29 cellular contexts compared by ENCODE assay signal in genomic region chr5:108508976-108509375, GRCh38.
DNase-seq lines count a peak whose midpoint lies in the region; ATAC-seq and TF ChIP-seq lines count a peak whose summit lies in the region.
"Had no signal": no experiment of that assay in that cellular context is flagged by ENCODE, and none has a peak within 500 bp of the region (broad histone marks: within the 10 kb centered on the region; RNA-seq: fewer than 3 reads in every experiment).

No MANE protein-coding gene starts in this region.

- H3K36me3 ChIP-seq in SK-N-SH (replicated peaks in 1 of 2; ENCODE audit: control insufficient read depth in 1 of 2, insufficient read depth in 2 of 2, low read length in 1 of 2): no peaks in the 10 kb centered on the region
- H3K36me3 ChIP-seq: BE2C; BLaER1; BLaER1 treated with 17β-estradiol and CSF1 and Interleukin-3, amounts not matched to agents 10 nM and 100 nM had no signal

- no peak overlapping the region for H3K9ac ChIP-seq in SK-N-SH
- H3K9ac ChIP-seq: BLaER1; BLaER1 treated with 17β-estradiol and CSF1 and Interleukin-3, amounts not matched to agents 10 nM and 100 nM had no signal

- H3K4me1 ChIP-seq in SK-N-SH (ENCODE audit: control insufficient read depth in 1 of 2, insufficient read depth in 2 of 2, low read depth in 1 of 2, low read length in 1 of 2): no peaks in the 10 kb centered on the region
- H3K4me1 ChIP-seq: A549; BE2C; BLaER1; BLaER1 treated with 17β-estradiol and CSF1 and Interleukin-3, amounts not matched to agents 10 nM and 100 nM; Caco-2 had no signal

- no peak for TF ChIP-seq RAD21 in SK-N-SH (IDR thresholded peaks at IDR 0.05; ENCODE audit: low read length)

- H3K9me2 ChIP-seq in SK-N-SH: no peaks in the 10 kb centered on the region

- CTCF ChIA-PET in SK-N-SH (lab: Yijun Ruan, JAX): interaction anchor here (1.3 kb wide), 2 partner anchors 14 to 27 kb away, joined by 3 to 5 read pairs; no protein-coding TSS in a partner anchor

- WGBS in SK-N-SH (ENCODE audit: low lambda C conversion rate): 50% methylated on average over 3 of the region's 3 CpGs

- DNase-seq in SK-N-SH (no peak), caudate nucleus (lab: John Stamatoyannopoulos, UW) (no peak), GM19238 (ENCODE audit: insufficient read length, low spot score) (no peak)
- DNase-seq: 8988T; ACHN; AML-193; BE2C; C1 segment of cervical spinal cord; Caco-2; Calu3; CD4-positive, alpha-beta memory T cell; CD4-positive, alpha-beta T cell; CD4-positive, CD25-positive, alpha-beta regulatory T cell; CD8-positive, alpha-beta memory T cell; CD8-positive, alpha-beta T cell; COR-L47; DMS 273 treated with DMSO at 0.1 percent for 48 hours; DMS153; DMS53; DMS79; DMS79 treated with DMSO at 0.1 percent for 48 hours; DND-41; EL had no signal

- H2AFZ ChIP-seq in SK-N-SH (ENCODE audit: low read depth): no peak overlapping the region

- H3K4me2 ChIP-seq in SK-N-SH: no peak overlapping the region
- H3K4me2 ChIP-seq: A549; BLaER1; BLaER1 treated with 17β-estradiol and CSF1 and Interleukin-3, amounts not matched to agents 10 nM and 100 nM had no signal

- no peak overlapping the region for H3K4me3 ChIP-seq in SK-N-SH (ENCODE audit: low read depth in 2 of 2, low read length in 1 of 2)
- H3K4me3 ChIP-seq: A549; BLaER1; BLaER1 treated with 17β-estradiol and CSF1 and Interleukin-3, amounts not matched to agents 10 nM and 100 nM had no signal

- H3F3A ChIP-seq in SK-N-SH (replicated peaks; ENCODE audit: insufficient read depth): no peaks in the 10 kb centered on the region

- no peaks in the 10 kb centered on the region for H3K9me3 ChIP-seq in SK-N-SH
- H3K9me3 ChIP-seq: A549; BE2C; BLaER1; BLaER1 treated with 17β-estradiol and CSF1 and Interleukin-3, amounts not matched to agents 10 nM and 100 nM; Caco-2 had no signal

- TF ChIP-seq EP300 in SK-N-SH (IDR thresholded peaks at IDR 0.05; ENCODE audit: borderline replicate concordance in 1 of 2, low read depth in 1 of 2, low read length in 1 of 2): no peak

- H3K27me3 ChIP-seq in SK-N-SH (ENCODE audit: insufficient read depth): no peaks in the 10 kb centered on the region
- H3K27me3 ChIP-seq: BE2C; BLaER1; BLaER1 treated with 17β-estradiol and CSF1 and Interleukin-3, amounts not matched to agents 10 nM and 100 nM had no signal

- H3K27ac ChIP-seq in SK-N-SH (ENCODE audit: low read depth in 2 of 2, low read length in 1 of 2): no peak overlapping the region
- peak overlapping the region; percentile 56 for H3K27ac ChIP-seq in caudate nucleus (ENCODE audit: low read depth, low read length)
- H3K27ac ChIP-seq: 22Rv1; A549; BLaER1; BLaER1 treated with 17β-estradiol and CSF1 and Interleukin-3, amounts not matched to agents 10 nM and 100 nM; C4-2B had no signal

- H4K20me1 ChIP-seq in SK-N-SH (ENCODE audit: insufficient read depth): no peaks in the 10 kb centered on the region
- H4K20me1 ChIP-seq: BLaER1; BLaER1 treated with 17β-estradiol and CSF1 and Interleukin-3, amounts not matched to agents 10 nM and 100 nM had no signal

- no peak for TF ChIP-seq CTCF in SK-N-SH (IDR thresholded peaks at IDR 0.05)

- POLR2A ChIA-PET in SK-N-SH (lab: Yijun Ruan, JAX): no interaction called here

- no peaks in the 10 kb centered on the region for H3K79me2 ChIP-seq in SK-N-SH (ENCODE audit: insufficient read depth)

- no peak for ATAC-seq in SK-N-SH treated with all-trans-retinoic acid at 6 μM for 48 hours
- ATAC-seq: A549; CD8-positive, alpha-beta T cell had no signal

TF ChIP-seq in SK-N-SH treated with all-trans-retinoic acid at 6 μM for 48 hours, 23 proteins besides CTCF, POLR2A, EP300 and RAD21:
- TF ChIP-seq ISL1 (CRISPR knock-in tag; IDR thresholded peaks at IDR 0.05): peak; percentile 68
- TF ChIP-seq TOX (CRISPR knock-in tag; IDR thresholded peaks at IDR 0.05; ENCODE audit: borderline replicate concordance): no peak; the same call in 1 of the 2 replicates
- no peak for TF ChIP-seq RARB (CRISPR knock-in tag; IDR thresholded peaks at IDR 0.05)
- TF ChIP-seq ZC3H10 (CRISPR knock-in tag; IDR thresholded peaks at IDR 0.05): peak; percentile 83; the same call in 1 of the 2 replicates

TF ChIP-seq in SK-N-SH, 30 proteins besides CTCF, POLR2A, EP300 and RAD21:
- no peak for TF ChIP-seq RFX5 (IDR thresholded peaks at IDR 0.05; ENCODE audit: low read length)
- TF ChIP-seq REST (IDR thresholded peaks at IDR 0.05; ENCODE audit: low read depth, low read length): no peak
- no peak for TF ChIP-seq RXRA (IDR thresholded peaks at IDR 0.05; ENCODE audit: borderline replicate concordance, low read depth)
- no peak for TF ChIP-seq CHD2 (IDR thresholded peaks at IDR 0.05; ENCODE audit: low read length, partially characterized antibody)
- no peak for TF ChIP-seq FOSL2 (IDR thresholded peaks at IDR 0.05; ENCODE audit: borderline replicate concordance, low read depth)
- no peak for TF ChIP-seq GATA2 (CRISPR knock-in tag; IDR thresholded peaks at IDR 0.05)
- TF ChIP-seq SIN3A (IDR thresholded peaks at IDR 0.05; ENCODE audit: borderline replicate concordance, low read depth, low read length): no peak
